ENCODE assay signal across 2 cellular contexts in the genomic region with DNA sequence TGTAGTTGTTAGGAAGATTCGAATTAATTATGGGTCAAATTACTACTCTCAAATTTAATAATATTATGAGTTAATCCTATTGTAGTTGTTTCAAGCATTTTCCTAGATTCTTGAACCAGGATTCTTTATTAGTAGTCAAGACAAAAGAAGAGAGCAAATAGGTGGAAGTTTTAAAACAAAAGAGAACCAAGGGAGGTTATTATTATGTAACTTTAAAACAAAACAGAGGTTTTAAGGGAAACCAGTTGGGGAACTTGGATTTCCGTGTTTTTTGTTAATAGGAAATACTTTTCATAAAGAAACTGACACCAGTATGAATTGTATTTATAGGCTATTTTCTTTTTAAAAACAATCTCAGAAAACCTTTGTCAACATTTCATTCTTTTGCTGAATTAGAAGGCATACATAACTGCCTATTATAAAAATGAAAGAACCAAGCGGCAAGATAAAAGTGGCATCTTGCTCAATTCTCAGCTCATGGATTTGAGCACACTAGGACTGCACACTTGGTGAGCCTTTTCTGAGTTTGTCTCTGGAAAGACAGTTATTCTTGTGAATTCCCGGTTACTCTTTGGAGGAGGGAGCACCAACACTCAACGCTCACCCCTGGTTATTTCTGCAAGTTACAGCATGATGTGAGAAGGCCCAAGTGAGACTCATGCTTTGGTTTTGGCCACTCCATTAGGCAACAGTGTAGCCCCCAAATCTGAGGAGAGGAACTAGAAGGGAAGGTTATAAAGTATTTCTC.
TF ChIP-seq lines count a peak whose summit lies in the region.

No MANE protein-coding gene starts in this region.

TF ChIP-seq in GM23338, 12 proteins besides CTCF, POLR2A, EP300 and RAD21 (continued from another document):
- TF ChIP-seq, protein P1, sequence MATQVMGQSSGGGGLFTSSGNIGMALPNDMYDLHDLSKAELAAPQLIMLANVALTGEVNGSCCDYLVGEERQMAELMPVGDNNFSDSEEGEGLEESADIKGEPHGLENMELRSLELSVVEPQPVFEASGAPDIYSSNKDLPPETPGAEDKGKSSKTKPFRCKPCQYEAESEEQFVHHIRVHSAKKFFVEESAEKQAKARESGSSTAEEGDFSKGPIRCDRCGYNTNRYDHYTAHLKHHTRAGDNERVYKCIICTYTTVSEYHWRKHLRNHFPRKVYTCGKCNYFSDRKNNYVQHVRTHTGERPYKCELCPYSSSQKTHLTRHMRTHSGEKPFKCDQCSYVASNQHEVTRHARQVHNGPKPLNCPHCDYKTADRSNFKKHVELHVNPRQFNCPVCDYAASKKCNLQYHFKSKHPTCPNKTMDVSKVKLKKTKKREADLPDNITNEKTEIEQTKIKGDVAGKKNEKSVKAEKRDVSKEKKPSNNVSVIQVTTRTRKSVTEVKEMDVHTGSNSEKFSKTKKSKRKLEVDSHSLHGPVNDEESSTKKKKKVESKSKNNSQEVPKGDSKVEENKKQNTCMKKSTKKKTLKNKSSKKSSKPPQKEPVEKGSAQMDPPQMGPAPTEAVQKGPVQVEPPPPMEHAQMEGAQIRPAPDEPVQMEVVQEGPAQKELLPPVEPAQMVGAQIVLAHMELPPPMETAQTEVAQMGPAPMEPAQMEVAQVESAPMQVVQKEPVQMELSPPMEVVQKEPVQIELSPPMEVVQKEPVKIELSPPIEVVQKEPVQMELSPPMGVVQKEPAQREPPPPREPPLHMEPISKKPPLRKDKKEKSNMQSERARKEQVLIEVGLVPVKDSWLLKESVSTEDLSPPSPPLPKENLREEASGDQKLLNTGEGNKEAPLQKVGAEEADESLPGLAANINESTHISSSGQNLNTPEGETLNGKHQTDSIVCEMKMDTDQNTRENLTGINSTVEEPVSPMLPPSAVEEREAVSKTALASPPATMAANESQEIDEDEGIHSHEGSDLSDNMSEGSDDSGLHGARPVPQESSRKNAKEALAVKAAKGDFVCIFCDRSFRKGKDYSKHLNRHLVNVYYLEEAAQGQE (IDR thresholded peaks at IDR 0.05; ENCODE audit: unreplicated experiment) = no peak
- TF ChIP-seq JUNB (IDR thresholded peaks at IDR 0.05; ENCODE audit: unreplicated experiment) (no peak), NANOG (IDR thresholded peaks at IDR 0.05; ENCODE audit: borderline replicate concordance) (no peak), EZH2 (IDR thresholded peaks at IDR 0.05; ENCODE audit: low read depth, unreplicated experiment) (no peak), ZNF331 (CRISPR knock-in tag; IDR thresholded peaks at IDR 0.05; ENCODE audit: low read depth) (no peak), ZNF114 (CRISPR knock-in tag; IDR thresholded peaks at IDR 0.05) (no peak), ZNF462 (CRISPR knock-in tag; IDR thresholded peaks at IDR 0.05) (no peak), POLR2AphosphoS5 (IDR thresholded peaks at IDR 0.05; ENCODE audit: low read depth) (no peak), CREB1 (CRISPR knock-in tag; IDR thresholded peaks at IDR 0.05; ENCODE audit: low read depth) (no peak), EZH2phosphoT487 (IDR thresholded peaks at IDR 0.05; ENCODE audit: unreplicated experiment) (no peak), STAT1 (IDR thresholded peaks at IDR 0.05; ENCODE audit: unreplicated experiment) (no peak)

TF ChIP-seq in WTC11, 78 proteins besides CTCF, POLR2A, EP300 and RAD21 (continued from another document):
- TF ChIP-seq, protein P2, sequence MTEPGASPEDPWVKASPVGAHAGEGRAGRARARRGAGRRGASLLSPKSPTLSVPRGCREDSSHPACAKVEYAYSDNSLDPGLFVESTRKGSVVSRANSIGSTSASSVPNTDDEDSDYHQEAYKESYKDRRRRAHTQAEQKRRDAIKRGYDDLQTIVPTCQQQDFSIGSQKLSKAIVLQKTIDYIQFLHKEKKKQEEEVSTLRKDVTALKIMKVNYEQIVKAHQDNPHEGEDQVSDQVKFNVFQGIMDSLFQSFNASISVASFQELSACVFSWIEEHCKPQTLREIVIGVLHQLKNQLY (CRISPR knock-in tag; IDR thresholded peaks at IDR 0.05) = no peak
- no peak for TF ChIP-seq AR (CRISPR knock-in tag; IDR thresholded peaks at IDR 0.05)
- TF ChIP-seq HMGA2 (CRISPR knock-in tag; IDR thresholded peaks at IDR 0.05) = no peak
- TF ChIP-seq NR1H2 (CRISPR knock-in tag; IDR thresholded peaks at IDR 0.05) = no peak
- TF ChIP-seq ZNF138 (CRISPR knock-in tag; conservative IDR thresholded peaks at IDR 0.05) = no peak
- TF ChIP-seq, protein P3, sequence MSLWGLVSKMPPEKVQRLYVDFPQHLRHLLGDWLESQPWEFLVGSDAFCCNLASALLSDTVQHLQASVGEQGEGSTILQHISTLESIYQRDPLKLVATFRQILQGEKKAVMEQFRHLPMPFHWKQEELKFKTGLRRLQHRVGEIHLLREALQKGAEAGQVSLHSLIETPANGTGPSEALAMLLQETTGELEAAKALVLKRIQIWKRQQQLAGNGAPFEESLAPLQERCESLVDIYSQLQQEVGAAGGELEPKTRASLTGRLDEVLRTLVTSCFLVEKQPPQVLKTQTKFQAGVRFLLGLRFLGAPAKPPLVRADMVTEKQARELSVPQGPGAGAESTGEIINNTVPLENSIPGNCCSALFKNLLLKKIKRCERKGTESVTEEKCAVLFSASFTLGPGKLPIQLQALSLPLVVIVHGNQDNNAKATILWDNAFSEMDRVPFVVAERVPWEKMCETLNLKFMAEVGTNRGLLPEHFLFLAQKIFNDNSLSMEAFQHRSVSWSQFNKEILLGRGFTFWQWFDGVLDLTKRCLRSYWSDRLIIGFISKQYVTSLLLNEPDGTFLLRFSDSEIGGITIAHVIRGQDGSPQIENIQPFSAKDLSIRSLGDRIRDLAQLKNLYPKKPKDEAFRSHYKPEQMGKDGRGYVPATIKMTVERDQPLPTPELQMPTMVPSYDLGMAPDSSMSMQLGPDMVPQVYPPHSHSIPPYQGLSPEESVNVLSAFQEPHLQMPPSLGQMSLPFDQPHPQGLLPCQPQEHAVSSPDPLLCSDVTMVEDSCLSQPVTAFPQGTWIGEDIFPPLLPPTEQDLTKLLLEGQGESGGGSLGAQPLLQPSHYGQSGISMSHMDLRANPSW (CRISPR knock-in tag; conservative IDR thresholded peaks at IDR 0.05; ENCODE audit: low read depth) = no peak
